ENCODE assay signal across 17 cellular contexts in genomic region chr2:44107974-44108373, GRCh38.
"Had no signal": no experiment of that assay in that cellular context is flagged by ENCODE, and none has a peak within 500 bp of the region (broad histone marks: within the 10 kb centered on the region; RNA-seq: fewer than 3 reads in every experiment).

No MANE protein-coding gene starts in this region.

- H3K4me1 ChIP-seq: ascending aorta, tibial artery had no signal

- ATAC-seq: activated CD4-positive, alpha-beta T cell treated with anti-CD3 and anti-CD28 coated beads for 36 hours; activated CD8-positive, alpha-beta T cell treated with anti-CD3 and anti-CD28 coated beads for 36 hours; esophagus mucosa; foreskin keratinocyte; left colon; naive thymus-derived CD4-positive, alpha-beta T cell had no signal

- H3K36me3 ChIP-seq: ascending aorta, neutrophil, tibial artery, WERI-Rb-1 had no signal

- DNase-seq: activated CD4-positive, alpha-beta T cell treated with anti-CD3 and anti-CD28 coated beads for 36 hours; activated CD8-positive, alpha-beta memory T cell treated with anti-CD3 and anti-CD28 coated beads, Interleukin-2, amount 50 U/mL, for 4 hours; activated CD8-positive, alpha-beta T cell treated with anti-CD3 and anti-CD28 coated beads for 36 hours; activated naive CD4-positive, alpha-beta T cell; dorsolateral prefrontal cortex; foreskin keratinocyte; left colon; naive thymus-derived CD4-positive, alpha-beta T cell; retina; T1000; tibial artery; WERI-Rb-1 had no signal

- H3K9me3 ChIP-seq: ascending aorta, neutrophil, tibial artery had no signal

- H3K27ac ChIP-seq: ascending aorta, dorsolateral prefrontal cortex, foreskin keratinocyte, neutrophil, skin epidermis, tibial artery, WERI-Rb-1 had no signal

- H3K4me3 ChIP-seq: ascending aorta, dorsolateral prefrontal cortex, lung, skin epidermis, tibial artery had no signal

- H3K27me3 ChIP-seq: ascending aorta, foreskin keratinocyte, neutrophil, tibial artery had no signal
